8 cellular contexts compared by ENCODE assay signal in genomic region chr12:118136559-118137003, GRCh38. TPM values are rescaled to one million over a fixed set of nuclear protein-coding genes. Genes with fewer than 3 reads are reported as not detected.
DNase-seq lines count a peak whose midpoint lies in the region; FAIRE-seq and TF ChIP-seq lines count a peak whose summit lies in the region.

No MANE protein-coding gene starts in this region.

- H3K9me3 ChIP-seq in HAP-1 (no peaks in the 10 kb centered on the region), esophagus (ENCODE audit: control insufficient read depth in 2 of 2, insufficient read depth in 1 of 2, low read depth in 1 of 2, low read length in 1 of 2) (no peaks in the 10 kb centered on the region), subcutaneous abdominal adipose tissue (ENCODE audit: control insufficient read depth in 5 of 5, low read length in 5 of 5) (no peaks in the 10 kb centered on the region)

- peak; percentile 4 for DNase-seq in GM04503 (ENCODE audit: low read depth)
- DNase-seq in HAP-1 (ENCODE audit: low spot score in 2 of 2): peak; percentile 21 to 51
- peak; percentile 82 for DNase-seq in NB4 (ENCODE audit: low read depth)
- DNase-seq in activated T-cell treated with anti-CD3 and anti-CD28 coated beads, Interleukin-2, amount 50 U/mL, for 1 hour: peak; percentile 47
- DNase-seq in myocyte (ENCODE audit: low read depth): peak; percentile 48
- DNase-seq in D721Med (ENCODE audit: insufficient read length, low spot score): no peak

- in situ Hi-C loops in HAP-1 (cut with MboI; ENCODE audit: low sequenced_read_pairs): loop anchor here (10.0 kb wide), 1 partner anchor 238 kb away; the partner anchor contains the start of genes SUDS3 and TAOK3

- H3K4me1 ChIP-seq in HAP-1: peaks cover 16% of the 10 kb centered on the region
- H3K4me1 ChIP-seq in esophagus (ENCODE audit: control insufficient read depth in 2 of 2, insufficient read depth in 2 of 2, low read length in 1 of 2): peaks cover 0 to 4% of the 10 kb centered on the region in 2 donors
- H3K4me1 ChIP-seq in subcutaneous abdominal adipose tissue (ENCODE audit: control insufficient read depth in 5 of 5, insufficient read depth in 5 of 5, low read length in 5 of 5): peaks cover 1 to 49% (median 32%) of the 10 kb centered on the region in 5 donors

- no peak for TF ChIP-seq POLR2A in NB4 (IDR thresholded peaks at IDR 0.05; ENCODE audit: extremely low read depth, insufficient read length)

- peak overlapping the region; percentile 84 to 98 (median 95) for H3K9ac ChIP-seq in subcutaneous abdominal adipose tissue (ENCODE audit: low read length in 5 of 5)

- H3K27me3 ChIP-seq in HAP-1 (ENCODE audit: low read depth) (no peaks in the 10 kb centered on the region), esophagus (ENCODE audit: control insufficient read depth in 1 of 2, insufficient read depth in 2 of 2, low read length in 2 of 2) (no peaks in the 10 kb centered on the region), subcutaneous abdominal adipose tissue (ENCODE audit: control insufficient read depth in 5 of 5, insufficient read depth in 4 of 5, low read length in 5 of 5) (no peaks in the 10 kb centered on the region)

- H3K36me3 ChIP-seq in HAP-1 (replicated peaks) (peaks cover 46% of the 10 kb centered on the region), esophagus (ENCODE audit: control insufficient read depth in 2 of 2, insufficient read depth in 2 of 2, low read length in 1 of 2) (peaks cover 5 to 9% of the 10 kb centered on the region in 2 donors), subcutaneous abdominal adipose tissue (ENCODE audit: control insufficient read depth in 5 of 5, insufficient read depth in 5 of 5, low read length in 5 of 5) (peaks cover 6 to 36% (median 23%) of the 10 kb centered on the region in 5 donors)

- H3K27ac ChIP-seq in esophagus (ENCODE audit: low read depth in 2 of 2, low read length in 1 of 2) (peak overlapping the region; percentile 78 to 83), subcutaneous abdominal adipose tissue (ENCODE audit: low read depth, low read length) (peak overlapping the region; percentile 79)

- TF ChIP-seq CTCF in NB4 (IDR thresholded peaks at IDR 0.05; ENCODE audit: low read depth, low read length): no peak
- no peak for TF ChIP-seq CTCF in D721Med (IDR thresholded peaks at IDR 0.05; ENCODE audit: insufficient read depth, missing control alignments)

- no peak for FAIRE-seq in D721Med (lab: Jason Lieb, UNC)

- H3K4me3 ChIP-seq in HAP-1: peak overlapping the region; percentile 85
- peak overlapping the region; percentile 77 for H3K4me3 ChIP-seq in NB4 (ENCODE audit: low read depth, low read length)
- H3K4me3 ChIP-seq in esophagus (ENCODE audit: low read depth in 1 of 2, low read length in 2 of 2): peak overlapping the region; percentile 75 to 89
- H3K4me3 ChIP-seq in subcutaneous abdominal adipose tissue (ENCODE audit: low read depth in 1 of 5, low read length in 5 of 5): peak overlapping the region; percentile 79 to 94 (median 89)

- 0 to 1% methylated on average over 29 of the region's 29 CpGs for WGBS in esophagus, 2 donors

RNA-seq across cellular contexts. Expression of gene PEBP1, which starts 0.7 kb away (rescaled TPM):
- polyA plus RNA-seq in esophagus: 100 to 1,000 TPM; 202 to 243 TPM
- total RNA-seq in myocyte: 315 and 316 TPM in 2 replicates
- polyA plus RNA-seq in myocyte (2012): 263 TPM

RNA-seq across cellular contexts. Expression of gene VSIG10, which starts 32.8 kb away (rescaled TPM):
- 10 to 100 TPM; 15.6 to 24.6 TPM for polyA plus RNA-seq in esophagus
- total RNA-seq in myocyte: 5.3 and 7.4 TPM in 2 replicates
- 4.8 TPM for polyA plus RNA-seq in myocyte (2012)
